ENCODE assay signal across 12 cellular contexts in the genomic region with DNA sequence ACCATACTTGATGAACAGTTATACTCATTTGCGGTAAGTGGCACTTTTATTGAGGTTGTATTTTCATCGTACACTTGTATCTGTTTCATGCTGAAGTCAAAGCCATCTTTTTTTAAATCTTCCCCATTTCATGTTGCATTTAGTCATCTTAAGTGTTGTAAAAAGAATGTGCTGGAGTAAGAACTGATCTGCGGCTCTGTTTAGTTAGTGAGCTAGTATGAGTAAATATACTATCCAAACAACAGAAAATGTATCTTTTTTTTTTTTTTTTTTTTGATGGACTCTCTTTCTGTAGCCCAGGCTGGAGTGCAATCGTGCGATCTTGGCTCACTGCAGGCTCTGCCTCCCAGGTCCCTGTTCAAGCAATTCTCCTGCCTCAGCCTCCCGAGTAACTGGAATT. TPM values are rescaled to one million over a fixed set of nuclear protein-coding genes. Genes with fewer than 3 reads are reported as not detected.
"Had no signal": no experiment of that assay in that cellular context is flagged by ENCODE, and none has a peak within 500 bp of the region (broad histone marks: within the 10 kb centered on the region; RNA-seq: fewer than 3 reads in every experiment).

No MANE protein-coding gene starts in this region.

RNA-seq across cellular contexts. Expression of a gene that starts 12.4 kb away (rescaled TPM):
- total RNA-seq: activated CD4-positive, alpha-beta memory T cell treated with anti-CD3 and anti-CD28 coated beads, Interleukin-2, amount 10 ng/mL, durations not matched to agents 7 days and 5 days; activated CD4-positive, alpha-beta T cell treated with anti-CD3 and anti-CD28 coated beads for 36 hours; activated CD4-positive, alpha-beta T cell treated with anti-CD3 and anti-CD28 coated beads, Interleukin-2, amount 10 ng/mL, durations not matched to agents 7 days and 5 days; activated CD8-positive, alpha-beta memory T cell treated with anti-CD3 and anti-CD28 coated beads, Interleukin-2, amount 10 ng/mL, durations not matched to agents 7 days and 5 days; activated CD8-positive, alpha-beta T cell treated with anti-CD3 and anti-CD28 coated beads, Interleukin-2, amount 10 ng/mL, durations not matched to agents 7 days and 5 days; activated naive CD8-positive, alpha-beta T cell treated with anti-CD3 and anti-CD28 coated beads, Interleukin-2, amount 10 ng/mL, durations not matched to agents 7 days and 5 days; activated T-helper 2 cell treated with anti-CD3 and anti-CD28 coated beads, Interferon-gamma antibody, Interleukin-2, Interleukin-4, amounts not matched to agents 10 μg/mL and 5 μg/mL and 100 μg/mL, durations not matched to agents 14 hours and 24 hours and 36 hours; ascending aorta; cardiac septum; cerebellum; WTC11 had no signal
- polyA plus RNA-seq: adipose tissue had no signal

RNA-seq across cellular contexts. Expression of a gene that starts 39.4 kb away (rescaled TPM):
- total RNA-seq: activated CD4-positive, alpha-beta memory T cell treated with anti-CD3 and anti-CD28 coated beads, Interleukin-2, amount 10 ng/mL, durations not matched to agents 7 days and 5 days; activated CD4-positive, alpha-beta T cell treated with anti-CD3 and anti-CD28 coated beads for 36 hours; activated CD4-positive, alpha-beta T cell treated with anti-CD3 and anti-CD28 coated beads, Interleukin-2, amount 10 ng/mL, durations not matched to agents 7 days and 5 days; activated CD8-positive, alpha-beta memory T cell treated with anti-CD3 and anti-CD28 coated beads, Interleukin-2, amount 10 ng/mL, durations not matched to agents 7 days and 5 days; activated CD8-positive, alpha-beta T cell treated with anti-CD3 and anti-CD28 coated beads, Interleukin-2, amount 10 ng/mL, durations not matched to agents 7 days and 5 days; activated naive CD8-positive, alpha-beta T cell treated with anti-CD3 and anti-CD28 coated beads, Interleukin-2, amount 10 ng/mL, durations not matched to agents 7 days and 5 days; activated T-helper 2 cell treated with anti-CD3 and anti-CD28 coated beads, Interferon-gamma antibody, Interleukin-2, Interleukin-4, amounts not matched to agents 10 μg/mL and 5 μg/mL and 100 μg/mL, durations not matched to agents 14 hours and 24 hours and 36 hours had no signal

RNA-seq across cellular contexts. Expression of a gene that starts 49.3 kb away (rescaled TPM):
- total RNA-seq: activated CD4-positive, alpha-beta memory T cell treated with anti-CD3 and anti-CD28 coated beads, Interleukin-2, amount 10 ng/mL, durations not matched to agents 7 days and 5 days; activated CD4-positive, alpha-beta T cell treated with anti-CD3 and anti-CD28 coated beads for 36 hours; activated CD4-positive, alpha-beta T cell treated with anti-CD3 and anti-CD28 coated beads, Interleukin-2, amount 10 ng/mL, durations not matched to agents 7 days and 5 days; activated CD8-positive, alpha-beta memory T cell treated with anti-CD3 and anti-CD28 coated beads, Interleukin-2, amount 10 ng/mL, durations not matched to agents 7 days and 5 days; activated CD8-positive, alpha-beta T cell treated with anti-CD3 and anti-CD28 coated beads, Interleukin-2, amount 10 ng/mL, durations not matched to agents 7 days and 5 days; activated naive CD8-positive, alpha-beta T cell treated with anti-CD3 and anti-CD28 coated beads, Interleukin-2, amount 10 ng/mL, durations not matched to agents 7 days and 5 days; activated T-helper 2 cell treated with anti-CD3 and anti-CD28 coated beads, Interferon-gamma antibody, Interleukin-2, Interleukin-4, amounts not matched to agents 10 μg/mL and 5 μg/mL and 100 μg/mL, durations not matched to agents 14 hours and 24 hours and 36 hours had no signal

RNA-seq across cellular contexts. Expression of a gene that starts 50.3 kb away (rescaled TPM):
- total RNA-seq: activated CD4-positive, alpha-beta memory T cell treated with anti-CD3 and anti-CD28 coated beads, Interleukin-2, amount 10 ng/mL, durations not matched to agents 7 days and 5 days; activated CD4-positive, alpha-beta T cell treated with anti-CD3 and anti-CD28 coated beads for 36 hours; activated CD4-positive, alpha-beta T cell treated with anti-CD3 and anti-CD28 coated beads, Interleukin-2, amount 10 ng/mL, durations not matched to agents 7 days and 5 days; activated CD8-positive, alpha-beta memory T cell treated with anti-CD3 and anti-CD28 coated beads, Interleukin-2, amount 10 ng/mL, durations not matched to agents 7 days and 5 days; activated CD8-positive, alpha-beta T cell treated with anti-CD3 and anti-CD28 coated beads, Interleukin-2, amount 10 ng/mL, durations not matched to agents 7 days and 5 days; activated naive CD8-positive, alpha-beta T cell treated with anti-CD3 and anti-CD28 coated beads, Interleukin-2, amount 10 ng/mL, durations not matched to agents 7 days and 5 days; activated T-helper 2 cell treated with anti-CD3 and anti-CD28 coated beads, Interferon-gamma antibody, Interleukin-2, Interleukin-4, amounts not matched to agents 10 μg/mL and 5 μg/mL and 100 μg/mL, durations not matched to agents 14 hours and 24 hours and 36 hours had no signal
